In genomic region chr12:123273166-123273565, GRCh38 we compare ENCODE assay signal across 16 cellular contexts. TPM values are rescaled to one million over a fixed set of nuclear protein-coding genes. Genes with fewer than 3 reads are reported as not detected.
DNase-seq lines count a peak whose midpoint lies in the region; ATAC-seq and TF ChIP-seq lines count a peak whose summit lies in the region.
"Had no signal": no experiment of that assay in that cellular context is flagged by ENCODE, and none has a peak within 500 bp of the region (broad histone marks: within the 10 kb centered on the region; RNA-seq: fewer than 3 reads in every experiment).

No MANE protein-coding gene starts in this region.

- H3K9me3 Mint-ChIP-seq in natural killer cell (no peaks in the 10 kb centered on the region), glutamatergic neuron (ENCODE audit: unreplicated experiment) (peaks cover 19% of the 10 kb centered on the region)
- no peaks in the 10 kb centered on the region for H3K9me3 Mint-ChIP-seq in natural killer cell treated with Interleukin-12 subunit alpha and Interleukin-12 subunit beta and Interleukin-15 and Interleukin-18, amount 100 ng/mL, for 72 hours
- no peaks in the 10 kb centered on the region for H3K9me3 Mint-ChIP-seq in activated CD4-positive, alpha-beta memory T cell treated with anti-CD3 and anti-CD28 coated beads, Interleukin-2, amount 10 ng/mL, durations not matched to agents 7 days and 5 days

- H3K27me3 Mint-ChIP-seq in natural killer cell (ENCODE audit: low read depth in 2 of 2) (no peaks in the 10 kb centered on the region), glutamatergic neuron (ENCODE audit: unreplicated experiment) (peaks cover 14% of the 10 kb centered on the region)
- H3K27me3 Mint-ChIP-seq in natural killer cell treated with Interleukin-12 subunit alpha and Interleukin-12 subunit beta and Interleukin-15 and Interleukin-18, amount 100 ng/mL, for 72 hours: no peaks in the 10 kb centered on the region
- no peaks in the 10 kb centered on the region for H3K27me3 Mint-ChIP-seq in activated CD4-positive, alpha-beta memory T cell treated with anti-CD3 and anti-CD28 coated beads, Interleukin-2, amount 10 ng/mL, durations not matched to agents 7 days and 5 days

- intact Hi-C loops in natural killer cell (cut with micrococcal nuclease): no loop called here
- intact Hi-C loops in Right ventricle myocardium superior (cut with DNase I): no loop called here

- H3K27me3 ChIP-seq in tibial nerve: no peaks in the 10 kb centered on the region
- H3K27me3 ChIP-seq: gastroesophageal sphincter, left lung had no signal

- H3K27ac Mint-ChIP-seq in natural killer cell: no peak overlapping the region
- peak overlapping the region in 1 of 2 donors; percentile 41 for H3K27ac Mint-ChIP-seq in natural killer cell treated with Interleukin-12 subunit alpha and Interleukin-12 subunit beta and Interleukin-15 and Interleukin-18, amount 100 ng/mL, for 72 hours
- no peak overlapping the region for H3K27ac Mint-ChIP-seq in activated CD4-positive, alpha-beta memory T cell treated with anti-CD3 and anti-CD28 coated beads, Interleukin-2, amount 10 ng/mL, durations not matched to agents 7 days and 5 days
- H3K27ac Mint-ChIP-seq in glutamatergic neuron (ENCODE audit: unreplicated experiment): no peak overlapping the region

- WGBS in tibial nerve, 2 donors: 81 to 85% methylated on average over 15 of the region's 15 CpGs

- no peak for TF ChIP-seq POLR2A in tibial nerve (IDR thresholded peaks at IDR 0.05)

- H3K9me3 ChIP-seq in tibial nerve: no peaks in the 10 kb centered on the region
- H3K9me3 ChIP-seq: gastroesophageal sphincter, left lung had no signal

- POLR2A ChIA-PET in activated CD4-positive, alpha-beta memory T cell treated with anti-CD3 and anti-CD28 coated beads, Interleukin-2, amount 10 ng/mL, durations not matched to agents 7 days and 5 days (lab: Charles Lee): no interaction called here

- peaks cover 0 to 35% (median 26%) of the 10 kb centered on the region in 4 donors for H3K4me1 ChIP-seq in tibial nerve

- no peak overlapping the region for H3K4me3 ChIP-seq in tibial nerve
- H3K4me3 ChIP-seq: left lung had no signal

- H3K4me3 Mint-ChIP-seq in natural killer cell (peak overlapping the region; percentile 77), glutamatergic neuron (ENCODE audit: unreplicated experiment) (peak overlapping the region; percentile 88)
- no peak overlapping the region for H3K4me3 Mint-ChIP-seq in natural killer cell treated with Interleukin-12 subunit alpha and Interleukin-12 subunit beta and Interleukin-15 and Interleukin-18, amount 100 ng/mL, for 72 hours
- peak overlapping the region; percentile 21 for H3K4me3 Mint-ChIP-seq in activated CD4-positive, alpha-beta memory T cell treated with anti-CD3 and anti-CD28 coated beads, Interleukin-2, amount 10 ng/mL, durations not matched to agents 7 days and 5 days

- H3K4me1 Mint-ChIP-seq in natural killer cell: peaks cover 5 to 25% of the 10 kb centered on the region in 2 donors
- peaks cover 9 to 18% of the 10 kb centered on the region in 2 donors for H3K4me1 Mint-ChIP-seq in natural killer cell treated with Interleukin-12 subunit alpha and Interleukin-12 subunit beta and Interleukin-15 and Interleukin-18, amount 100 ng/mL, for 72 hours (ENCODE audit: low read depth in 2 of 2)
- peaks cover 23% of the 10 kb centered on the region for H3K4me1 Mint-ChIP-seq in activated CD4-positive, alpha-beta memory T cell treated with anti-CD3 and anti-CD28 coated beads, Interleukin-2, amount 10 ng/mL, durations not matched to agents 7 days and 5 days
- peaks cover 14% of the 10 kb centered on the region for H3K4me1 Mint-ChIP-seq in glutamatergic neuron (ENCODE audit: low read depth, unreplicated experiment)

- no peaks in the 10 kb centered on the region for H3K36me3 ChIP-seq in tibial nerve
- H3K36me3 ChIP-seq: gastroesophageal sphincter, left lung had no signal

- H3K36me3 Mint-ChIP-seq in natural killer cell (no peaks in the 10 kb centered on the region), glutamatergic neuron (ENCODE audit: unreplicated experiment) (no peaks in the 10 kb centered on the region)
- H3K36me3 Mint-ChIP-seq in natural killer cell treated with Interleukin-12 subunit alpha and Interleukin-12 subunit beta and Interleukin-15 and Interleukin-18, amount 100 ng/mL, for 72 hours: no peaks in the 10 kb centered on the region
- H3K36me3 Mint-ChIP-seq in activated CD4-positive, alpha-beta memory T cell treated with anti-CD3 and anti-CD28 coated beads, Interleukin-2, amount 10 ng/mL, durations not matched to agents 7 days and 5 days (ENCODE audit: low read depth): no peaks in the 10 kb centered on the region

- ATAC-seq in natural killer cell: no peak
- no peak for ATAC-seq in natural killer cell treated with Interleukin-12 subunit alpha and Interleukin-12 subunit beta and Interleukin-15 and Interleukin-18, amount 100 ng/mL, for 72 hours
- ATAC-seq in Right ventricle myocardium superior (ENCODE audit: poor library complexity): no peak
- ATAC-seq: gastroesophageal sphincter, left lung had no signal

- no peak for DNase-seq in natural killer cell
- DNase-seq in natural killer cell treated with Interleukin-12 subunit alpha and Interleukin-12 subunit beta and Interleukin-15 and Interleukin-18, amount 100 ng/mL, for 72 hours (ENCODE audit: low spot score): no peak
- no peak for DNase-seq in activated CD4-positive, alpha-beta memory T cell treated with anti-CD3 and anti-CD28 coated beads, Interleukin-2, amount 10 ng/mL, durations not matched to agents 7 days and 5 days
- no peak for DNase-seq in glutamatergic neuron
- no peak for DNase-seq in HUDEP-2 (lab: John Stamatoyannopoulos, UW; ENCODE audit: unreplicated experiment in 76 of 76)
- DNase-seq in tibial nerve (ENCODE audit: low spot score in 2 of 2): no peak
- DNase-seq in Right ventricle myocardium superior: no peak
- DNase-seq in stimulated activated CD4-positive, alpha-beta T cell treated with anti-CD3 and anti-CD28 coated beads, Interleukin-1b, Interleukin-23, amount 100 ng/mL, for 48 hours: no peak
- DNase-seq: activated T-cell treated with anti-CD3 and anti-CD28 coated beads, Interleukin-2, amount 50 U/mL, for 48 hours; erythroblast; GF-D8; left lung; NCI-H1694 treated with DMSO at 0.1 percent for 48 hours; NK-92 treated with Interleukin-12 subunit alpha and Interleukin-12 subunit beta, amount 100 ng/mL, for 24 hours; stimulated activated naive CD4-positive, alpha-beta T cell had no signal

- TF ChIP-seq CTCF in natural killer cell (IDR thresholded peaks at IDR 0.05) (no peak), glutamatergic neuron (IDR thresholded peaks at IDR 0.05; ENCODE audit: partially characterized antibody, unreplicated experiment) (no peak), tibial nerve (IDR thresholded peaks at IDR 0.05) (no peak)

- CTCF ChIA-PET in activated CD4-positive, alpha-beta memory T cell treated with anti-CD3 and anti-CD28 coated beads, Interleukin-2, amount 10 ng/mL, durations not matched to agents 7 days and 5 days (lab: Charles Lee): no interaction called here

- no peak for TF ChIP-seq EP300 in tibial nerve (IDR thresholded peaks at IDR 0.05)

- H3K27ac ChIP-seq in tibial nerve: no peak overlapping the region
- H3K27ac ChIP-seq: left lung had no signal

RNA-seq across cellular contexts. Expression of gene CDK2AP1, which starts 1.5 kb away (rescaled TPM):
- 10 to 100 TPM in 2 of 3 donors, 1 to 10 TPM in 1; 8.2 to 13.3 (median 11.6) TPM for total RNA-seq in natural killer cell
- 10 to 100 TPM; 22.4 to 32.0 TPM for total RNA-seq in natural killer cell treated with Interleukin-12 subunit alpha and Interleukin-12 subunit beta and Interleukin-15 and Interleukin-18, amount 100 ng/mL, for 72 hours
- total RNA-seq in activated CD4-positive, alpha-beta memory T cell treated with anti-CD3 and anti-CD28 coated beads, Interleukin-2, amount 10 ng/mL, durations not matched to agents 7 days and 5 days: 10 to 100 TPM; 20.5 to 21.6 TPM
- total RNA-seq in glutamatergic neuron (ENCODE audit: unreplicated experiment): 135 TPM
- total RNA-seq in tibial nerve: 10 to 100 TPM; 52.0 to 73.2 (median 66.8) TPM
- 70.5 TPM for total RNA-seq in Right ventricle myocardium superior

RNA-seq across cellular contexts. Expression of gene MTRFR, which starts 39.9 kb away (rescaled TPM):
- total RNA-seq in natural killer cell: 10 to 100 TPM; 16.2 to 18.5 (median 17.0) TPM
- 10 to 100 TPM; 17.9 to 37.6 TPM for total RNA-seq in natural killer cell treated with Interleukin-12 subunit alpha and Interleukin-12 subunit beta and Interleukin-15 and Interleukin-18, amount 100 ng/mL, for 72 hours
- total RNA-seq in activated CD4-positive, alpha-beta memory T cell treated with anti-CD3 and anti-CD28 coated beads, Interleukin-2, amount 10 ng/mL, durations not matched to agents 7 days and 5 days: 10 to 100 TPM; 29.9 to 30.0 TPM
- 11.1 TPM for total RNA-seq in glutamatergic neuron (ENCODE audit: unreplicated experiment)
- 10 to 100 TPM; 10.0 to 13.8 (median 11.8) TPM for total RNA-seq in tibial nerve
- total RNA-seq in Right ventricle myocardium superior: 8.1 TPM

RNA-seq across cellular contexts. Expression of gene MPHOSPH9, which starts 40.2 kb away (rescaled TPM):
- 100 to 1,000 TPM in 2 of 3 donors, 10 to 100 TPM in 1; 97.6 to 114 (median 109) TPM for total RNA-seq in natural killer cell
- total RNA-seq in natural killer cell treated with Interleukin-12 subunit alpha and Interleukin-12 subunit beta and Interleukin-15 and Interleukin-18, amount 100 ng/mL, for 72 hours: 100 to 1,000 TPM in 1 of 2 donors, 10 to 100 TPM in 1; 50.1 to 117 TPM
- 100 to 1,000 TPM; 113 to 116 TPM for total RNA-seq in activated CD4-positive, alpha-beta memory T cell treated with anti-CD3 and anti-CD28 coated beads, Interleukin-2, amount 10 ng/mL, durations not matched to agents 7 days and 5 days
- 38.4 TPM for total RNA-seq in glutamatergic neuron (ENCODE audit: unreplicated experiment)
- total RNA-seq in tibial nerve: 10 to 100 TPM; 24.1 to 35.2 (median 29.6) TPM
- total RNA-seq in Right ventricle myocardium superior: 20.8 TPM
